8 cellular contexts compared by ENCODE assay signal in genomic region chr6:107712523-107713213, GRCh38.
A peak's percentile ranks its signal among the peaks of the same experiment; 100 is the strongest.
DNase-seq lines count a peak whose midpoint lies in the region; ATAC-seq and TF ChIP-seq lines count a peak whose summit lies in the region.

No MANE protein-coding gene starts in this region.

- ATAC-seq in left lung (peak; percentile 25), WTC11 (no peak; the same call in 1 of the 2 replicates)

- intact Hi-C loops in activated T-helper 1 cell treated with anti-CD3 and anti-CD28 coated beads, Interleukin-12 subunit alpha, Interleukin-12 subunit beta, Interleukin-2, Interleukin-4 antibody, amounts not matched to agents 30 ng/mL and 10 ng/mL and 1 ng/mL, durations not matched to agents 14 hours and 24 hours and 36 hours (cut with micrococcal nuclease), result loop anchor here (1.0 to 10.0 kb wide), 5 partner anchors 14 to 842 kb away; partner anchors contain the start of genes OSTM1 and SCML4
- intact Hi-C loops in left lung (cut with DNase I), result no loop called here

- H3K27me3 ChIP-seq in AG04450 (ENCODE audit: control insufficient read depth, insufficient read depth, low read length) (peaks cover 2% of the 10 kb centered on the region), left lung (no peaks in the 10 kb centered on the region), tibial nerve (no peaks in the 10 kb centered on the region)

- H3K4me3 ChIP-seq in AG04450 (ENCODE audit: low read depth, low read length) (peak overlapping the region; percentile 45), left lung (peak overlapping the region in 1 of 2 donors; percentile 14), tibial nerve (no peak overlapping the region)

- no peak for TF ChIP-seq EP300 in tibial nerve (IDR thresholded peaks at IDR 0.05)

- H3K9me3 ChIP-seq in AG04450 (ENCODE audit: control insufficient read depth, insufficient read depth, low read length) (0 out of 2 replicates have a peak, but pooled peaks cover 3% of the 10 kb centered on the region), left lung (no peaks in the 10 kb centered on the region), tibial nerve (no peaks in the 10 kb centered on the region)

- DNase-seq in AG04450 (ENCODE audit: low read depth, low spot score) (peak; percentile 78), HFFc6 (peak; percentile 11), left lung (no peak), NCI-H1105 treated with DMSO at 0.1 percent for 48 hours (lab: John Stamatoyannopoulos, UW) (no peak), tibial nerve (ENCODE audit: low spot score in 2 of 2) (no peak), WTC11 (ENCODE audit: low spot score) (no peak), chondrocyte (ENCODE audit: low spot score) (no peak)
- DNase-seq in activated T-helper 1 cell treated with anti-CD3 and anti-CD28 coated beads, Interleukin-12 subunit alpha, Interleukin-12 subunit beta, Interleukin-2, Interleukin-4 antibody, amounts not matched to agents 30 ng/mL and 10 ng/mL and 1 ng/mL, durations not matched to agents 14 hours and 24 hours and 36 hours (ENCODE audit: low spot score), result no peak

- H3K4me3 Mint-ChIP-seq in HFFc6 (peak overlapping the region; percentile 82), WTC11 (no peak overlapping the region), chondrocyte (ENCODE audit: unreplicated experiment) (no peak overlapping the region)
- H3K4me3 Mint-ChIP-seq in activated T-helper 1 cell treated with anti-CD3 and anti-CD28 coated beads, Interleukin-12 subunit alpha, Interleukin-12 subunit beta, Interleukin-2, Interleukin-4 antibody, amounts not matched to agents 30 ng/mL and 10 ng/mL and 1 ng/mL, durations not matched to agents 14 hours and 24 hours and 36 hours, result peak overlapping the region; percentile 67

- H3K36me3 ChIP-seq in left lung (no peaks in the 10 kb centered on the region), tibial nerve (no peaks in the 10 kb centered on the region)

- H3K27ac ChIP-seq in AG04450 (ENCODE audit: low read depth, low read length) (peak overlapping the region; percentile 68), left lung (no peak overlapping the region), tibial nerve (no peak overlapping the region)

- no peak for TF ChIP-seq CTCF in AG04450 (IDR thresholded peaks at IDR 0.05; ENCODE audit: low read depth, low read length)
- no peak for TF ChIP-seq CTCF in HFFc6 (IDR thresholded peaks at IDR 0.05)
- TF ChIP-seq CTCF in left lung (IDR thresholded peaks at IDR 0.05), result no peak
- TF ChIP-seq CTCF in tibial nerve (IDR thresholded peaks at IDR 0.05), result no peak
- TF ChIP-seq CTCF in WTC11 (IDR thresholded peaks at IDR 0.05), result no peak
- TF ChIP-seq CTCF in chondrocyte (IDR thresholded peaks at IDR 0.05), result no peak

- POLR2A ChIA-PET in AG04450 (lab: Yijun Ruan, JAX) (interaction anchor here (0.6 kb wide), 1 partner anchor 220 kb away, joined by 3 read pairs; no protein-coding TSS in a partner anchor), WTC11 (lab: Charles Lee) (no interaction called here)

- peaks cover 20% of the 10 kb centered on the region for H3K27me3 Mint-ChIP-seq in HFFc6 (ENCODE audit: insufficient read depth)
- no peaks in the 10 kb centered on the region for H3K27me3 Mint-ChIP-seq in activated T-helper 1 cell treated with anti-CD3 and anti-CD28 coated beads, Interleukin-12 subunit alpha, Interleukin-12 subunit beta, Interleukin-2, Interleukin-4 antibody, amounts not matched to agents 30 ng/mL and 10 ng/mL and 1 ng/mL, durations not matched to agents 14 hours and 24 hours and 36 hours (ENCODE audit: insufficient read depth)
- peaks cover 4% of the 10 kb centered on the region for H3K27me3 Mint-ChIP-seq in WTC11 (ENCODE audit: low read depth)
- peaks cover 3% of the 10 kb centered on the region for H3K27me3 Mint-ChIP-seq in chondrocyte (ENCODE audit: low read depth)

- peaks cover 4 to 12% of the 10 kb centered on the region in 2 donors for H3K4me1 ChIP-seq in left lung
- peaks cover 0 to 18% (median 8%) of the 10 kb centered on the region in 4 donors for H3K4me1 ChIP-seq in tibial nerve

- TF ChIP-seq POLR2A in tibial nerve (IDR thresholded peaks at IDR 0.05), result no peak

- H3K36me3 Mint-ChIP-seq in HFFc6 (ENCODE audit: low read depth) (no peaks in the 10 kb centered on the region), WTC11 (no peaks in the 10 kb centered on the region), chondrocyte (ENCODE audit: low read depth) (no peaks in the 10 kb centered on the region)
- H3K36me3 Mint-ChIP-seq in activated T-helper 1 cell treated with anti-CD3 and anti-CD28 coated beads, Interleukin-12 subunit alpha, Interleukin-12 subunit beta, Interleukin-2, Interleukin-4 antibody, amounts not matched to agents 30 ng/mL and 10 ng/mL and 1 ng/mL, durations not matched to agents 14 hours and 24 hours and 36 hours (ENCODE audit: low read depth), result peaks cover 2% of the 10 kb centered on the region

- H3K27ac Mint-ChIP-seq in HFFc6, result no peak overlapping the region; the same call in 1 of the 2 replicates
- H3K27ac Mint-ChIP-seq in activated T-helper 1 cell treated with anti-CD3 and anti-CD28 coated beads, Interleukin-12 subunit alpha, Interleukin-12 subunit beta, Interleukin-2, Interleukin-4 antibody, amounts not matched to agents 30 ng/mL and 10 ng/mL and 1 ng/mL, durations not matched to agents 14 hours and 24 hours and 36 hours, result peak overlapping the region; percentile 75
- H3K27ac Mint-ChIP-seq in WTC11, result no peak overlapping the region
- no peak overlapping the region for H3K27ac Mint-ChIP-seq in chondrocyte (ENCODE audit: unreplicated experiment)

- CTCF ChIA-PET in AG04450 (lab: Charles Lee) (interaction anchor here (1.1 to 2.2 kb wide), 4 partner anchors 8 to 135 kb away, joined by 3 to 16 read pairs (median 6); no protein-coding TSS in a partner anchor), WTC11 (lab: Charles Lee) (interaction anchor here (0.7 to 1.1 kb wide), 5 partner anchors 23 to 253 kb away, joined by 3 to 5 read pairs (median 3); partner anchors contain the start of gene PDSS2)

- WGBS in tibial nerve, 2 donors, result 37 to 44% methylated on average over 7 of the region's 7 CpGs

- H3K9me3 Mint-ChIP-seq in HFFc6 (no peaks in the 10 kb centered on the region), WTC11 (peaks cover 6% of the 10 kb centered on the region), chondrocyte (ENCODE audit: low read depth) (no peaks in the 10 kb centered on the region)
- H3K9me3 Mint-ChIP-seq in activated T-helper 1 cell treated with anti-CD3 and anti-CD28 coated beads, Interleukin-12 subunit alpha, Interleukin-12 subunit beta, Interleukin-2, Interleukin-4 antibody, amounts not matched to agents 30 ng/mL and 10 ng/mL and 1 ng/mL, durations not matched to agents 14 hours and 24 hours and 36 hours, result no peaks in the 10 kb centered on the region

- H3K4me1 Mint-ChIP-seq in HFFc6 (ENCODE audit: low read depth) (peaks cover 21% of the 10 kb centered on the region), WTC11 (peaks cover 12% of the 10 kb centered on the region), chondrocyte (ENCODE audit: low read depth) (peaks cover 15% of the 10 kb centered on the region)
- H3K4me1 Mint-ChIP-seq in activated T-helper 1 cell treated with anti-CD3 and anti-CD28 coated beads, Interleukin-12 subunit alpha, Interleukin-12 subunit beta, Interleukin-2, Interleukin-4 antibody, amounts not matched to agents 30 ng/mL and 10 ng/mL and 1 ng/mL, durations not matched to agents 14 hours and 24 hours and 36 hours (ENCODE audit: low read depth), result peaks cover 70% of the 10 kb centered on the region

TF ChIP-seq in WTC11, 78 proteins besides CTCF, POLR2A, EP300 and RAD21 (continues in another document):
- no peak for TF ChIP-seq ETV6 (CRISPR knock-in tag; IDR thresholded peaks at IDR 0.05)
- TF ChIP-seq E2F4 (CRISPR knock-in tag; IDR thresholded peaks at IDR 0.05; ENCODE audit: borderline replicate concordance, low read depth), result no peak
- no peak for TF ChIP-seq ZNF423 (CRISPR knock-in tag; IDR thresholded peaks at IDR 0.05)
- TF ChIP-seq ZNF232 (CRISPR knock-in tag; IDR thresholded peaks at IDR 0.05), result no peak
- no peak for TF ChIP-seq NFE2L1 (CRISPR knock-in tag; IDR thresholded peaks at IDR 0.05)
- no peak for TF ChIP-seq ZMAT4 (CRISPR knock-in tag; IDR thresholded peaks at IDR 0.05)
- TF ChIP-seq GTF2I (CRISPR knock-in tag; conservative IDR thresholded peaks at IDR 0.05), result no peak

Comparison
In these comparisons a context has a peak if more than half of its experiments do, and no peak if none do; other contexts are left out.
1. DNase-seq: peak in AG04450 (single experiment) and HFFc6 (single experiment); none in activated T-helper 1 cell treated with anti-CD3 and anti-CD28 coated beads, Interleukin-12 subunit alpha, Interleukin-12 subunit beta, Interleukin-2, Interleukin-4 antibody, amounts not matched to agents 30 ng/mL and 10 ng/mL and 1 ng/mL, durations not matched to agents 14 hours and 24 hours and 36 hours (single experiment), left lung (0 of 2), NCI-H1105 treated with DMSO at 0.1 percent for 48 hours (single experiment), tibial nerve (0 of 2), WTC11 (single experiment) and chondrocyte (single experiment).
2. H3K4me3 Mint-ChIP-seq: peak in HFFc6 (single experiment) and activated T-helper 1 cell treated with anti-CD3 and anti-CD28 coated beads, Interleukin-12 subunit alpha, Interleukin-12 subunit beta, Interleukin-2, Interleukin-4 antibody, amounts not matched to agents 30 ng/mL and 10 ng/mL and 1 ng/mL, durations not matched to agents 14 hours and 24 hours and 36 hours (single experiment); none in WTC11 (single experiment) and chondrocyte (single experiment).